12 cellular contexts compared by ENCODE assay signal in the genomic region with DNA sequence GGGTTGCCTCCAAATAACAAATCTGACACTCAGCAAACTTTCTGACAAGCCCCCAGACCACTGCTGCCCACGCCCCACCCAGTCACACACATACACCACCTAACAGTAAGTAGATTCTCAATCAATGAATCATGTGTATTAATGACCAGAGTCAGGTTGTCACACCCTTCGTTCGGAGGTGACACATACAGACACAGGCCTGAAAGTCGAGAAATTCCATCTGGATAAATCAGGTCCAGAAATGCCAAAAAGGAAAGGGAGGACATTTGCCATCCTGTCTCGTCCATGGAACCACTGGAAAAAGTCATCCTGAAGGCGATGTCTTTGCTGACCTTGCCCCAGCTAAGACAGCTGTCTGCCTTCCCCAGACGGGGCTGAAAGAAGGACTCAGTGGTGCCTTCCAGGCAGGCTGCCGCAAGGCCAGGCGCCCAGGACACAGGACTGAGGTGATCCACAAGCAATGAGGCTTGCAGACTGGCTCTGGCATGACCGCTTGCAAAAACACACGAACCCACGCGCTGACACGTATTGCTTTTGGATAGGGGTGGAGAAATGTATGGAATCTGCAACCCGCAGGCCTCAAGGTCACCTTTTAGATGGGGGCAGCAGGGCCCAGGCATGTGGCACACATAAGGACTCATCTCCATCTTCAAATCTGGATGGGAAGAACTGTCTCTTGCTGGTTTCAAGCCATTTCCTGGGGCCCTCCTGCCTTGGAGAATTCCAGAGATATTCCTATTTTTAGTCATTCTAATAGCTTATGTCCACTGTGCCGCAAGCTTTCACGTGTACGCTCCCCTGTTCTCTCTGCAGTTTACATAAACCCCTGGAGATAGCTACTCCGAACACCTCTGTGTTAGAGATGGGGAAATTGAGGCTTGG. TPM values are rescaled to one million over a fixed set of nuclear protein-coding genes. Genes with fewer than 3 reads are reported as not detected.
DNase-seq lines count a peak whose midpoint lies in the region; ATAC-seq and TF ChIP-seq lines count a peak whose summit lies in the region.
"Had no signal": no experiment of that assay in that cellular context is flagged by ENCODE, and none has a peak within 500 bp of the region (broad histone marks: within the 10 kb centered on the region; RNA-seq: fewer than 3 reads in every experiment).

No MANE protein-coding gene starts in this region.

- H3K4me1 Mint-ChIP-seq in CD4-positive, alpha-beta T cell (ENCODE audit: low read depth): peaks cover 99% of the 10 kb centered on the region
- peaks cover 55 to 99% (median 92%) of the 10 kb centered on the region in 4 donors for H3K4me1 Mint-ChIP-seq in naive thymus-derived CD8-positive, alpha-beta T cell

- no peak overlapping the region for H2AFZ ChIP-seq in OCI-LY3 (ENCODE audit: low read depth, low read length)

- H3K36me3 Mint-ChIP-seq in CD4-positive, alpha-beta T cell (ENCODE audit: low read depth): peaks cover 37% of the 10 kb centered on the region
- peaks cover 9 to 32% (median 16%) of the 10 kb centered on the region in 3 donors for H3K36me3 Mint-ChIP-seq in naive thymus-derived CD8-positive, alpha-beta T cell

- TF ChIP-seq CTCF in CD4-positive, alpha-beta T cell (IDR thresholded peaks at IDR 0.05): no peak
- TF ChIP-seq CTCF in OCI-LY3 (IDR thresholded peaks at IDR 0.05; ENCODE audit: low read depth, low read length): no peak
- TF ChIP-seq CTCF in coronary artery (IDR thresholded peaks at IDR 0.05): no peak

- no peak for DNase-seq in CD4-positive, alpha-beta T cell
- DNase-seq in coronary artery (ENCODE audit: low spot score) (no peak), CD1c-positive myeloid dendritic cell (ENCODE audit: extremely low spot score) (no peak)
- DNase-seq in naive thymus-derived CD8-positive, alpha-beta T cell: no peak
- DNase-seq: erythroblast, HCEC 1CT, NCI-H2029, WERI-Rb-1 had no signal

- ATAC-seq in CD4-positive, alpha-beta T cell (ENCODE audit: poor library complexity): no peak
- no peak for ATAC-seq in naive thymus-derived CD8-positive, alpha-beta T cell
- ATAC-seq in HG02763 (IDR thresholded peaks at IDR 0.05; ENCODE audit: unreplicated experiment): no peak
- ATAC-seq in HG03280 (IDR thresholded peaks at IDR 0.05; ENCODE audit: unreplicated experiment): no peak
- no peak for ATAC-seq in GM21717 (IDR thresholded peaks at IDR 0.05; ENCODE audit: unreplicated experiment)

- H3K79me2 ChIP-seq in OCI-LY3 (ENCODE audit: low read length): peaks cover 100% of the 10 kb centered on the region

- H3K4me2 ChIP-seq in OCI-LY3 (ENCODE audit: low read length): no peak overlapping the region

- intact Hi-C loops in CD4-positive, alpha-beta T cell (cut with DNase I, micrococcal nuclease): no loop called here

- H4K20me1 ChIP-seq in OCI-LY3 (ENCODE audit: insufficient read depth, low read length): peaks cover 65% of the 10 kb centered on the region

- no peaks in the 10 kb centered on the region for H3K9me3 ChIP-seq in CD4-positive, alpha-beta T cell (ENCODE audit: control insufficient read depth, low read length)
- no peaks in the 10 kb centered on the region for H3K9me3 ChIP-seq in OCI-LY3 (ENCODE audit: insufficient read depth, low read length)

- no peak overlapping the region for H3K4me3 ChIP-seq in OCI-LY3 (ENCODE audit: low read length)
- H3K4me3 ChIP-seq in coronary artery: peak overlapping the region; percentile 42

- H3K9ac ChIP-seq in OCI-LY3 (ENCODE audit: low read length): no peak overlapping the region

- no peaks in the 10 kb centered on the region for H3K9me3 Mint-ChIP-seq in CD4-positive, alpha-beta T cell
- peaks cover 0 to 5% (median 1%) of the 10 kb centered on the region in 9 donors for H3K9me3 Mint-ChIP-seq in naive thymus-derived CD8-positive, alpha-beta T cell

- peaks cover 43% of the 10 kb centered on the region for H3K36me3 ChIP-seq in OCI-LY3 (replicated peaks; ENCODE audit: low read depth, low read length)
- H3K36me3 ChIP-seq: WERI-Rb-1 had no signal

- no peaks in the 10 kb centered on the region for H3K27me3 ChIP-seq in CD4-positive, alpha-beta T cell (ENCODE audit: control insufficient read depth, insufficient read depth, low read length)
- H3K27me3 ChIP-seq in OCI-LY3 (ENCODE audit: low read depth, low read length): no peaks in the 10 kb centered on the region

- peaks cover 94% of the 10 kb centered on the region for H3K4me1 ChIP-seq in OCI-LY3 (ENCODE audit: low read length)

- CTCF ChIA-PET in CD4-positive, alpha-beta T cell (lab: Charles Lee): interaction anchor here (1.5 to 3.4 kb wide), 2 partner anchors 8 to 61 kb away, joined by 3 to 15 read pairs; a partner anchor contains a TSS

- POLR2A ChIA-PET in CD4-positive, alpha-beta T cell (lab: Charles Lee): interaction anchor here (1.5 to 1.7 kb wide), 3 partner anchors 9 to 38 kb away, joined by 3 to 5 read pairs (median 4); a partner anchor contains a TSS
- POLR2A ChIA-PET in naive thymus-derived CD8-positive, alpha-beta T cell (lab: Charles Lee): interaction anchor here (0.5 to 2.0 kb wide), 3 partner anchors 20 to 127 kb away, joined by 3 to 4 read pairs (median 3); no protein-coding TSS in a partner anchor

- H3K27me3 Mint-ChIP-seq in CD4-positive, alpha-beta T cell: no peaks in the 10 kb centered on the region
- no peaks in the 10 kb centered on the region for H3K27me3 Mint-ChIP-seq in naive thymus-derived CD8-positive, alpha-beta T cell

- peak overlapping the region; percentile 18 for H3K4me3 Mint-ChIP-seq in CD4-positive, alpha-beta T cell
- H3K4me3 Mint-ChIP-seq in naive thymus-derived CD8-positive, alpha-beta T cell: peak overlapping the region in 5 of 10 donors; percentile 10 to 43 (median 30)

- H3K27ac Mint-ChIP-seq in CD4-positive, alpha-beta T cell: peak overlapping the region; percentile 93
- H3K27ac Mint-ChIP-seq in naive thymus-derived CD8-positive, alpha-beta T cell: peak overlapping the region in 9 of 10 donors; percentile 5 to 86 (median 73)

- H3K27ac ChIP-seq in CD4-positive, alpha-beta T cell (ENCODE audit: low read depth, low read length): peak overlapping the region; percentile 72
- 0 out of 2 replicates have a peak overlapping the region, but pooled peaks have one; percentile 0 for H3K27ac ChIP-seq in OCI-LY3 (ENCODE audit: low read length)
- H3K27ac ChIP-seq in coronary artery: peak overlapping the region; percentile 65 to 85
- H3K27ac ChIP-seq: WERI-Rb-1 had no signal

RNA-seq across cellular contexts. Expression of a gene that starts 9.0 kb away (rescaled TPM):
- total RNA-seq in CD4-positive, alpha-beta T cell: 10 to 100 TPM; 32.5 to 33.2 TPM
- 10 to 100 TPM; 34.0 to 36.3 TPM for total RNA-seq in naive thymus-derived CD8-positive, alpha-beta T cell
- 10 to 100 TPM; 14.5 to 23.8 (median 14.5) TPM for polyA plus RNA-seq in naive thymus-derived CD8-positive, alpha-beta T cell

Comparison
In these comparisons a context has a peak if more than half of its experiments do, and no peak if none do; other contexts are left out.
1. H3K27ac ChIP-seq: peak in every context shown above with its lines; median percentile 75 in coronary artery; 72 in CD4-positive, alpha-beta T cell; 0 in OCI-LY3.